8 cellular contexts compared by ENCODE assay signal in the genomic region with DNA sequence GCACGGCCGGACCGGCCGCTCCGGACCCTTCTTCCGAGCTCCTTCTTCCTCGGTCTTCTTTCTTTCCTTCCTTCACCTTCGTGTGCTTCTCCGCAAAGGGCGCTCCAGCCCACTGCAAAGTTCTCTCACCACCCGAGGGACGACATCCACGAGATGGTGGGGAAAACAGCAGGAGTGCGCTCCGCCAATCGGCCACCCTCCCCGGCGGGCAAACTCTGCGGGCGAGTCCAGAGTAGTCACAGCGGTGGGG. TPM values are rescaled to one million over a fixed set of nuclear protein-coding genes. Genes with fewer than 3 reads are reported as not detected.
DNase-seq lines count a peak whose midpoint lies in the region; ATAC-seq and TF ChIP-seq lines count a peak whose summit lies in the region.
"Not testable (repeated sequence)": the region's sequence is repeated elsewhere in the genome, so short reads cannot be mapped to it uniquely, and the experiment has no call there.

No MANE protein-coding gene starts in this region.

- H3K36me3 ChIP-seq in GM23248 (ENCODE audit: low read depth); muscle layer of duodenum (ENCODE audit: control insufficient read depth in 1 of 2, insufficient read depth in 2 of 2, low read length in 2 of 2): not testable (repeated sequence)
- peaks cover 0 to 16% (median 0%) of the 10 kb centered on the region in 9 donors for H3K36me3 ChIP-seq in heart right ventricle

- intact Hi-C loops in activated CD4-positive, alpha-beta T cell treated with anti-CD3 and anti-CD28 coated beads for 36 hours (cut with DNase I, micrococcal nuclease), result loop anchor here (5.0 to 10.0 kb wide), 2 partner anchors 167 to 756 kb away; no protein-coding TSS in a partner anchor
- intact Hi-C loops in heart right ventricle (cut with DNase I), result loop anchor here in 9 of 10 donors (1.0 to 10.0 kb wide), 14 partner anchors 67 to 806 kb away; no protein-coding TSS in a partner anchor

- CTCF ChIA-PET in activated CD4-positive, alpha-beta T cell treated with anti-CD3 and anti-CD28 coated beads for 36 hours (lab: Charles Lee), result not testable (repeated sequence)

- H3K9me3 Mint-ChIP-seq in activated CD4-positive, alpha-beta T cell treated with anti-CD3 and anti-CD28 coated beads for 36 hours (ENCODE audit: low read depth); stimulated activated naive B cell treated with anti-CD40 and anti-IgM and Interleukin-4, amounts not matched to agents 10 μg/mL and 1 μg/mL and 100 μg/mL, for 72 hours: not testable (repeated sequence)

- H2AFZ ChIP-seq in GM23248, result peak overlapping the region; percentile 78

- not testable (repeated sequence) for H3K9me3 ChIP-seq in GM23248 (ENCODE audit: low read depth); heart right ventricle; muscle layer of duodenum (ENCODE audit: control insufficient read depth in 1 of 2, low read length in 2 of 2)

- H3K4me3 ChIP-seq in GM23248 (peak overlapping the region; percentile 90), heart right ventricle (peak overlapping the region; percentile 69 to 87 (median 74)), muscle layer of duodenum (ENCODE audit: low read depth in 1 of 2, low read length in 2 of 2) (peak overlapping the region; percentile 51 to 82)
- peak overlapping the region; percentile 55 for H3K4me3 ChIP-seq in Jurkat, Clone E6-1 (ENCODE audit: low read length)

- peaks cover 20% of the 10 kb centered on the region for H3K27me3 ChIP-seq in GM23248 (replicated peaks; ENCODE audit: insufficient read depth)
- H3K27me3 ChIP-seq in heart right ventricle, result peaks cover 0 to 49% (median 0%) of the 10 kb centered on the region in 7 donors
- H3K27me3 ChIP-seq in muscle layer of duodenum (ENCODE audit: low read depth, low read length), result not testable (repeated sequence)

- WGBS in GM23248 (ENCODE audit: low coverage in 1 of 2, low lambda C conversion rate in 2 of 2, missing lambda C conversion rate in 2 of 2), 2 experiments, result 1% methylated on average over 19 to 21 of the region's 21 CpGs
- 1% methylated on average over 19 to 21 of the region's 21 CpGs for WGBS in heart right ventricle, 2 donors

- peak overlapping the region; percentile 76 for H3K4me3 Mint-ChIP-seq in activated CD4-positive, alpha-beta T cell treated with anti-CD3 and anti-CD28 coated beads for 36 hours
- peak overlapping the region in 1 of 2 donors; percentile 100 for H3K4me3 Mint-ChIP-seq in stimulated activated naive B cell treated with anti-CD40 and anti-IgM and Interleukin-4, amounts not matched to agents 10 μg/mL and 1 μg/mL and 100 μg/mL, for 72 hours

- TF ChIP-seq CTCF in C4-2B (conservative IDR thresholded peaks at IDR 0.05); heart right ventricle (IDR thresholded peaks at IDR 0.05): not testable (repeated sequence)

- not testable (repeated sequence) for H4K20me1 ChIP-seq in GM23248 (ENCODE audit: insufficient read depth)

- peak overlapping the region; percentile 93 for H3K4me2 ChIP-seq in GM23248 (ENCODE audit: unreplicated experiment)

- DNase-seq in GM23248; Jurkat, Clone E6-1 (ENCODE audit: low read depth, low spot score); activated CD4-positive, alpha-beta T cell treated with anti-CD3 and anti-CD28 coated beads for 36 hours; heart right ventricle; stimulated activated naive B cell treated with anti-CD40 and anti-IgM and Interleukin-4, amounts not matched to agents 10 μg/mL and 1 μg/mL and 100 μg/mL, for 72 hours: not testable (repeated sequence)
- peak in 2 of 61 donors; percentile 75 to 81 for DNase-seq in caudate nucleus (lab: John Stamatoyannopoulos, UW)

- not testable (repeated sequence) for H3K36me3 Mint-ChIP-seq in activated CD4-positive, alpha-beta T cell treated with anti-CD3 and anti-CD28 coated beads for 36 hours (ENCODE audit: low read depth)
- peaks cover 8 to 14% of the 10 kb centered on the region in 2 donors for H3K36me3 Mint-ChIP-seq in stimulated activated naive B cell treated with anti-CD40 and anti-IgM and Interleukin-4, amounts not matched to agents 10 μg/mL and 1 μg/mL and 100 μg/mL, for 72 hours

- not testable (repeated sequence) for H3K9me2 ChIP-seq in GM23248 (ENCODE audit: insufficient read depth)

- H3K27ac Mint-ChIP-seq in activated CD4-positive, alpha-beta T cell treated with anti-CD3 and anti-CD28 coated beads for 36 hours, result peak overlapping the region; percentile 74
- H3K27ac Mint-ChIP-seq in stimulated activated naive B cell treated with anti-CD40 and anti-IgM and Interleukin-4, amounts not matched to agents 10 μg/mL and 1 μg/mL and 100 μg/mL, for 72 hours, result peak overlapping the region; percentile 98

- peak overlapping the region; percentile 65 for H3K9ac ChIP-seq in GM23248

- ATAC-seq in activated CD4-positive, alpha-beta T cell treated with anti-CD3 and anti-CD28 coated beads for 36 hours; heart right ventricle; stimulated activated naive B cell treated with anti-CD40 and anti-IgM and Interleukin-4, amounts not matched to agents 10 μg/mL and 1 μg/mL and 100 μg/mL, for 72 hours (replicated peaks): not testable (repeated sequence)

- H3K27me3 Mint-ChIP-seq in activated CD4-positive, alpha-beta T cell treated with anti-CD3 and anti-CD28 coated beads for 36 hours, result peaks cover 24% of the 10 kb centered on the region
- not testable (repeated sequence) for H3K27me3 Mint-ChIP-seq in stimulated activated naive B cell treated with anti-CD40 and anti-IgM and Interleukin-4, amounts not matched to agents 10 μg/mL and 1 μg/mL and 100 μg/mL, for 72 hours

- in situ Hi-C loops in GM23248 (cut with MboI), result not testable (repeated sequence)

- H3K27ac ChIP-seq in C4-2B, result peak overlapping the region; percentile 89
- 0 out of 2 replicates have a peak overlapping the region, but pooled peaks have one; percentile 35 for H3K27ac ChIP-seq in GM23248
- peak overlapping the region; percentile 73 for H3K27ac ChIP-seq in caudate nucleus (ENCODE audit: low read depth, low read length)
- peak overlapping the region; percentile 73 to 92 (median 84) for H3K27ac ChIP-seq in heart right ventricle
- peak overlapping the region; percentile 54 for H3K27ac ChIP-seq in muscle layer of duodenum (ENCODE audit: low read length)

- peaks cover 33% of the 10 kb centered on the region for H3K79me2 ChIP-seq in GM23248 (ENCODE audit: insufficient read depth)

- POLR2A ChIA-PET in activated CD4-positive, alpha-beta T cell treated with anti-CD3 and anti-CD28 coated beads for 36 hours (lab: Charles Lee), result not testable (repeated sequence)

- peaks cover 23% of the 10 kb centered on the region for H3K4me1 ChIP-seq in GM23248 (ENCODE audit: insufficient read depth)
- peaks cover 0 to 43% (median 26%) of the 10 kb centered on the region in 9 donors for H3K4me1 ChIP-seq in heart right ventricle
- H3K4me1 ChIP-seq in muscle layer of duodenum (ENCODE audit: control insufficient read depth in 1 of 2, insufficient read depth in 2 of 2, low read length in 2 of 2), result peaks cover 11 to 16% of the 10 kb centered on the region in 2 donors

- peaks cover 12% of the 10 kb centered on the region for H3K4me1 Mint-ChIP-seq in activated CD4-positive, alpha-beta T cell treated with anti-CD3 and anti-CD28 coated beads for 36 hours
- peaks cover 8 to 18% of the 10 kb centered on the region in 2 donors for H3K4me1 Mint-ChIP-seq in stimulated activated naive B cell treated with anti-CD40 and anti-IgM and Interleukin-4, amounts not matched to agents 10 μg/mL and 1 μg/mL and 100 μg/mL, for 72 hours

- H3F3A ChIP-seq in GM23248 (ENCODE audit: insufficient read depth), result not testable (repeated sequence)

RNA-seq across cellular contexts. Expression of gene TLE1, which starts 0.3 kb away (rescaled TPM):
- 14.4 and 16.7 TPM in 2 replicates for total RNA-seq in GM23248 (2014; rRNA removed; shearing (Covaris generic))
- polyA plus RNA-seq in GM23248 (2016; fragmentation: Nextera tagmentation; extraction: Ambion mirVana) (6.4 TPM in 2 replicates), heart right ventricle (10 to 100 TPM; 10.1 to 15.2 TPM)
- polyA plus RNA-seq in Jurkat, Clone E6-1 (2012; ENCODE audit: insufficient read depth, insufficient read length), result 32.4 TPM
- total RNA-seq in activated CD4-positive, alpha-beta T cell treated with anti-CD3 and anti-CD28 coated beads for 36 hours, result under 1 TPM; 0.07 to 0.23 TPM
- 10 to 100 TPM in 7 of 10 donors, 1 to 10 TPM in 3; 7.9 to 12.7 (median 11.0) TPM for total RNA-seq in heart right ventricle

Comparison
In these comparisons a context has a peak if more than half of its experiments do, and no peak if none do; other contexts are left out.
1. H3K27ac ChIP-seq: peak in every context shown above with its lines; median percentile 89 in C4-2B; 84 in heart right ventricle; 73 in caudate nucleus; 54 in muscle layer of duodenum; 35 in GM23248.
2. RNA of gene TLE1, which starts 0.3 kb away (total RNA-seq): 14.4 to 16.7 TPM in GM23248 and 7.9 to 12.7 TPM in heart right ventricle; 0.07 to 0.23 TPM in activated CD4-positive, alpha-beta T cell treated with anti-CD3 and anti-CD28 coated beads for 36 hours; every median in the first group is over 4 times any median in the second.
3. Peak in every context shown above with its lines, with median percentiles within 50 percentile points of each other: H3K4me3 ChIP-seq.